ENCODE assay signal across 16 cellular contexts in genomic region chr5:29296548-29296947, GRCh38.
"Had no signal": no experiment of that assay in that cellular context is flagged by ENCODE, and none has a peak within 500 bp of the region (broad histone marks: within the 10 kb centered on the region; RNA-seq: fewer than 3 reads in every experiment).

No MANE protein-coding gene starts in this region.

- DNase-seq: caudate nucleus; cortex of kidney; effector memory CD4-positive, alpha-beta T cell; foreskin keratinocyte; head of caudate nucleus; hypothalamus; islet precursor cell; naive thymus-derived CD8-positive, alpha-beta T cell; stimulated activated CD4-positive, alpha-beta T cell treated with anti-CD3 and anti-CD28 coated beads, Interleukin-2, amount 100 ng/mL, for 24 hours; stimulated activated CD4-positive, alpha-beta T cell treated with anti-CD3 and anti-CD28 coated beads, Interleukin-4, amount 100 ng/mL, for 4 hours; stimulated activated naive B cell treated with anti-CD40 and anti-IgM and Interleukin-4, amounts not matched to agents 10 μg/mL and 1 μg/mL and 100 μg/mL, for 72 hours; stimulated activated naive CD8-positive, alpha-beta T cell treated with anti-CD3 and anti-CD28 coated beads, Interleukin-15, amount 100 ng/mL, for 72 hours; transverse colon had no signal

- ATAC-seq: foreskin keratinocyte; mucosa of descending colon; naive thymus-derived CD8-positive, alpha-beta T cell; stimulated activated naive B cell treated with anti-CD40 and anti-IgM and Interleukin-4, amounts not matched to agents 10 μg/mL and 1 μg/mL and 100 μg/mL, for 72 hours; stimulated activated naive CD8-positive, alpha-beta T cell treated with anti-CD3 and anti-CD28 coated beads, Interleukin-15, amount 100 ng/mL, for 72 hours had no signal

- H3K9me3 ChIP-seq: right lobe of liver, thoracic aorta had no signal

- H3K27me3 ChIP-seq: foreskin keratinocyte, right lobe of liver, transverse colon had no signal

- H3K4me3 ChIP-seq: mucosa of descending colon, right lobe of liver, thoracic aorta, transverse colon had no signal

- H3K27ac ChIP-seq: foreskin keratinocyte, right lobe of liver, thoracic aorta, transverse colon had no signal

- H3K36me3 ChIP-seq: right lobe of liver, thoracic aorta, transverse colon had no signal

- H3K4me1 ChIP-seq: foreskin keratinocyte, right lobe of liver, transverse colon had no signal
